Comparison of ENCODE assay signal across 23 cellular contexts in genomic region chr21:30689822-30690221, GRCh38. TPM values are rescaled to one million over a fixed set of nuclear protein-coding genes. Genes with fewer than 3 reads are reported as not detected.
DNase-seq lines count a peak whose midpoint lies in the region; TF ChIP-seq lines count a peak whose summit lies in the region.
"Had no signal": no experiment of that assay in that cellular context is flagged by ENCODE, and none has a peak within 500 bp of the region (broad histone marks: within the 10 kb centered on the region; RNA-seq: fewer than 3 reads in every experiment).

No MANE protein-coding gene starts in this region.

- TF ChIP-seq CTCF in chondrocyte (IDR thresholded peaks at IDR 0.05) = no peak

- H3K36me3 ChIP-seq in H7 (replicated peaks; ENCODE audit: control insufficient read depth, insufficient read depth, low read length) (no peaks in the 10 kb centered on the region), mesendoderm (ENCODE audit: control insufficient read depth, insufficient read depth, low read length) (no peaks in the 10 kb centered on the region)
- H3K36me3 ChIP-seq: BE2C; BLaER1 treated with 17β-estradiol and CSF1 and Interleukin-3, amounts not matched to agents 10 nM and 100 nM had no signal

- no peak overlapping the region for H3K27ac Mint-ChIP-seq in chondrocyte (ENCODE audit: unreplicated experiment)
- no peak overlapping the region for H3K27ac Mint-ChIP-seq in activated T-cell treated with anti-CD3 and anti-CD28 coated beads, Interleukin-2, amount 50 U/mL, for 24 hours
- H3K27ac Mint-ChIP-seq in activated CD4-positive, alpha-beta memory T cell treated with anti-CD3 and anti-CD28 coated beads for 36 hours = no peak overlapping the region
- H3K27ac Mint-ChIP-seq: CD14-positive monocyte; CD4-positive, alpha-beta T cell; CD8-positive, alpha-beta memory T cell; H9 had no signal

- no peaks in the 10 kb centered on the region for H3K27me3 ChIP-seq in H7 (ENCODE audit: control insufficient read depth, insufficient read depth, low read length)
- H3K27me3 ChIP-seq in mesendoderm (ENCODE audit: insufficient read depth, low read length, poor library complexity) = no peaks in the 10 kb centered on the region
- H3K27me3 ChIP-seq: BE2C; BLaER1 treated with 17β-estradiol and CSF1 and Interleukin-3, amounts not matched to agents 10 nM and 100 nM had no signal

- H3K79me1 ChIP-seq in mesendoderm (ENCODE audit: low read length) = no peaks in the 10 kb centered on the region

- peaks cover 15% of the 10 kb centered on the region for H3K9me3 Mint-ChIP-seq in chondrocyte (ENCODE audit: low read depth)
- no peaks in the 10 kb centered on the region for H3K9me3 Mint-ChIP-seq in activated T-cell treated with anti-CD3 and anti-CD28 coated beads, Interleukin-2, amount 50 U/mL, for 24 hours
- H3K9me3 Mint-ChIP-seq in activated CD4-positive, alpha-beta memory T cell treated with anti-CD3 and anti-CD28 coated beads for 36 hours = no peaks in the 10 kb centered on the region
- H3K9me3 Mint-ChIP-seq: CD4-positive, alpha-beta T cell had no signal

- H3K4me3 ChIP-seq in H7 (ENCODE audit: insufficient read depth, low read depth, low read length) (no peak overlapping the region), mesendoderm (ENCODE audit: low read length) (no peak overlapping the region)
- H3K4me3 ChIP-seq: A549; BLaER1 treated with 17β-estradiol and CSF1 and Interleukin-3, amounts not matched to agents 10 nM and 100 nM; GM12878 had no signal

- H3K18ac ChIP-seq in mesendoderm (ENCODE audit: low read length) = no peak overlapping the region

- H4K5ac ChIP-seq in mesendoderm (ENCODE audit: low read length) = no peak overlapping the region

- H2AK5ac ChIP-seq in mesendoderm (ENCODE audit: low read length) = no peak overlapping the region

- no peaks in the 10 kb centered on the region for H3K36me3 Mint-ChIP-seq in chondrocyte (ENCODE audit: low read depth)
- no peaks in the 10 kb centered on the region for H3K36me3 Mint-ChIP-seq in activated T-cell treated with anti-CD3 and anti-CD28 coated beads, Interleukin-2, amount 50 U/mL, for 24 hours (ENCODE audit: low read depth)
- no peaks in the 10 kb centered on the region for H3K36me3 Mint-ChIP-seq in activated CD4-positive, alpha-beta memory T cell treated with anti-CD3 and anti-CD28 coated beads for 36 hours
- H3K36me3 Mint-ChIP-seq: CD14-positive monocyte; CD8-positive, alpha-beta memory T cell had no signal

- H3K4me2 ChIP-seq in mesendoderm (ENCODE audit: low read length) = no peak overlapping the region
- H3K4me2 ChIP-seq: A549; BLaER1 treated with 17β-estradiol and CSF1 and Interleukin-3, amounts not matched to agents 10 nM and 100 nM had no signal

- H3K9ac ChIP-seq in mesendoderm (ENCODE audit: low read length) = no peak overlapping the region
- H3K9ac ChIP-seq: BLaER1 treated with 17β-estradiol and CSF1 and Interleukin-3, amounts not matched to agents 10 nM and 100 nM had no signal

- no peak overlapping the region for H3K4me3 Mint-ChIP-seq in chondrocyte (ENCODE audit: unreplicated experiment)
- no peak overlapping the region for H3K4me3 Mint-ChIP-seq in activated T-cell treated with anti-CD3 and anti-CD28 coated beads, Interleukin-2, amount 50 U/mL, for 24 hours
- H3K4me3 Mint-ChIP-seq in activated CD4-positive, alpha-beta memory T cell treated with anti-CD3 and anti-CD28 coated beads for 36 hours = no peak overlapping the region
- H3K4me3 Mint-ChIP-seq: CD14-positive monocyte; CD4-positive, alpha-beta T cell; CD8-positive, alpha-beta memory T cell; H9 had no signal

- H3K4me1 ChIP-seq in mesendoderm (ENCODE audit: control insufficient read depth, low read depth, low read length) = no peaks in the 10 kb centered on the region
- H3K4me1 ChIP-seq: A549; BE2C; BLaER1 treated with 17β-estradiol and CSF1 and Interleukin-3, amounts not matched to agents 10 nM and 100 nM had no signal

- intact Hi-C loops in activated CD4-positive, alpha-beta memory T cell treated with anti-CD3 and anti-CD28 coated beads for 36 hours (cut with micrococcal nuclease) = no loop called here

- POLR2A ChIA-PET in activated CD4-positive, alpha-beta memory T cell treated with anti-CD3 and anti-CD28 coated beads for 36 hours (lab: Charles Lee) = no interaction called here

- H3K4ac ChIP-seq in mesendoderm (ENCODE audit: low read depth, low read length) = no peak overlapping the region

- CTCF ChIA-PET in activated CD4-positive, alpha-beta memory T cell treated with anti-CD3 and anti-CD28 coated beads for 36 hours (lab: Charles Lee) = no interaction called here

- H3K27ac ChIP-seq in mesendoderm (ENCODE audit: low read depth, low read length) = no peak overlapping the region
- H3K27ac ChIP-seq: A549; BLaER1 treated with 17β-estradiol and CSF1 and Interleukin-3, amounts not matched to agents 10 nM and 100 nM had no signal

- H2BK5ac ChIP-seq in mesendoderm (ENCODE audit: low read length) = no peak overlapping the region

- no CpG with 5 or more reads among the region's 7 CpGs for whole genome bisulfite sequencing in mesendoderm (ENCODE audit: extremely low coverage, insufficient coverage, low lambda C conversion rate)

- no peaks in the 10 kb centered on the region for H3K27me3 Mint-ChIP-seq in chondrocyte (ENCODE audit: low read depth)
- peaks cover 2% of the 10 kb centered on the region for H3K27me3 Mint-ChIP-seq in activated T-cell treated with anti-CD3 and anti-CD28 coated beads, Interleukin-2, amount 50 U/mL, for 24 hours
- H3K27me3 Mint-ChIP-seq in activated CD4-positive, alpha-beta memory T cell treated with anti-CD3 and anti-CD28 coated beads for 36 hours = no peaks in the 10 kb centered on the region
- H3K27me3 Mint-ChIP-seq: CD4-positive, alpha-beta T cell; CD8-positive, alpha-beta memory T cell had no signal

- H3K23ac ChIP-seq in mesendoderm (ENCODE audit: low read length) = no peak overlapping the region

- H4K8ac ChIP-seq in mesendoderm (ENCODE audit: low read depth, low read length) = no peak overlapping the region

- no peak overlapping the region for H2BK15ac ChIP-seq in mesendoderm (replicated peaks; ENCODE audit: low read depth)

- H3K4me1 Mint-ChIP-seq in chondrocyte (ENCODE audit: low read depth) = no peaks in the 10 kb centered on the region
- H3K4me1 Mint-ChIP-seq in activated T-cell treated with anti-CD3 and anti-CD28 coated beads, Interleukin-2, amount 50 U/mL, for 24 hours (ENCODE audit: low read depth) = no peaks in the 10 kb centered on the region
- H3K4me1 Mint-ChIP-seq in activated CD4-positive, alpha-beta memory T cell treated with anti-CD3 and anti-CD28 coated beads for 36 hours (ENCODE audit: low read depth) = no peaks in the 10 kb centered on the region
- H3K4me1 Mint-ChIP-seq: CD14-positive monocyte; CD8-positive, alpha-beta memory T cell had no signal

- DNase-seq in H7 (peak; percentile 1), chondrocyte (ENCODE audit: low spot score) (peak; percentile 35), mesendoderm (peak; percentile 2)
- no peak for DNase-seq in activated T-cell treated with anti-CD3 and anti-CD28 coated beads, Interleukin-2, amount 50 U/mL, for 24 hours
- no peak for DNase-seq in activated CD4-positive, alpha-beta memory T cell treated with anti-CD3 and anti-CD28 coated beads for 36 hours
- DNase-seq in activated T-cell treated with anti-CD3 and anti-CD28 coated beads, Interleukin-2, amount 50 U/mL, for 1 hour = no peak
- DNase-seq in activated CD4-positive, CD25-positive, alpha-beta regulatory T cell (lab: John Stamatoyannopoulos, UW) = no peak
- DNase-seq: 8988T; ACHN; AML-193; BE2C; CD4-positive, alpha-beta T cell; CD8-positive, alpha-beta memory T cell; DMS 273 treated with DMSO at 0.1 percent for 48 hours; DMS79; EL; GDM1; GOT3; H9 had no signal

- H3K79me2 ChIP-seq in mesendoderm (ENCODE audit: control insufficient read depth, insufficient read depth, low read length) = no peaks in the 10 kb centered on the region

- no peak overlapping the region for H3K56ac ChIP-seq in mesendoderm (ENCODE audit: low read length)

- H2BK120ac ChIP-seq in mesendoderm (ENCODE audit: low read depth, low read length) = no peak overlapping the region

RNA-seq across cellular contexts. Expression of gene KRTAP21-3, which starts 28.8 kb away (rescaled TPM):
- total RNA-seq in H7 (2014; rRNA removed; shearing (Covaris generic)) = not detected in 2 replicates
- not detected in 3 replicates for total RNA-seq in chondrocyte
- polyA plus RNA-seq in mesendoderm (2013, experiment 1 of 2) = not detected
- not detected for polyA plus RNA-seq in mesendoderm (2013, experiment 2 of 2)
- not detected for total RNA-seq in activated CD4-positive, alpha-beta memory T cell treated with anti-CD3 and anti-CD28 coated beads for 36 hours
- total RNA-seq: CD4-positive, alpha-beta T cell; CD8-positive, alpha-beta memory T cell; GM12878; H9 had no signal
- polyA plus RNA-seq: A549; CD14-positive monocyte; CD8-positive, alpha-beta memory T cell; GM12878 had no signal

RNA-seq across cellular contexts. Expression of gene KRTAP20-3, which starts 47.2 kb away (rescaled TPM):
- not detected in 2 replicates for total RNA-seq in H7 (2014; rRNA removed; shearing (Covaris generic))
- total RNA-seq in chondrocyte = not detected in 3 replicates
- not detected for polyA plus RNA-seq in mesendoderm (2013, experiment 1 of 2)
- polyA plus RNA-seq in mesendoderm (2013, experiment 2 of 2) = not detected
- total RNA-seq in activated CD4-positive, alpha-beta memory T cell treated with anti-CD3 and anti-CD28 coated beads for 36 hours = not detected
- total RNA-seq: CD4-positive, alpha-beta T cell; CD8-positive, alpha-beta memory T cell; GM12878; H9 had no signal
- polyA plus RNA-seq: A549; CD14-positive monocyte; CD8-positive, alpha-beta memory T cell; GM12878 had no signal

RNA-seq across cellular contexts. Expression of gene KRTAP20-2, which starts 54.8 kb away (rescaled TPM):
- total RNA-seq in H7 (2014; rRNA removed; shearing (Covaris generic)) = not detected in 2 replicates
- total RNA-seq in chondrocyte = not detected in 3 replicates
- polyA plus RNA-seq in mesendoderm (2013, experiment 1 of 2) = not detected
- polyA plus RNA-seq in mesendoderm (2013, experiment 2 of 2) = not detected
- not detected for total RNA-seq in activated CD4-positive, alpha-beta memory T cell treated with anti-CD3 and anti-CD28 coated beads for 36 hours
- total RNA-seq: CD4-positive, alpha-beta T cell; CD8-positive, alpha-beta memory T cell; GM12878; H9 had no signal
- polyA plus RNA-seq: A549; CD14-positive monocyte; CD8-positive, alpha-beta memory T cell; GM12878 had no signal

RNA-seq across cellular contexts. Expression of gene KRTAP21-2, which starts 57.2 kb away (rescaled TPM):
- total RNA-seq in H7 (2014; rRNA removed; shearing (Covaris generic)) = not detected in 2 replicates
- not detected in 3 replicates for total RNA-seq in chondrocyte
- polyA plus RNA-seq in mesendoderm (2013, experiment 1 of 2) = not detected
- not detected for polyA plus RNA-seq in mesendoderm (2013, experiment 2 of 2)
- total RNA-seq in activated CD4-positive, alpha-beta memory T cell treated with anti-CD3 and anti-CD28 coated beads for 36 hours = not detected
- total RNA-seq: CD4-positive, alpha-beta T cell; CD8-positive, alpha-beta memory T cell; GM12878; H9 had no signal
- polyA plus RNA-seq: A549; CD14-positive monocyte; CD8-positive, alpha-beta memory T cell; GM12878 had no signal

Comparison
In these comparisons a context has a peak if more than half of its experiments do, and no peak if none do; other contexts are left out.
1. DNase-seq: peak in H7 (single experiment), chondrocyte (single experiment) and mesendoderm (single experiment); none in activated T-cell treated with anti-CD3 and anti-CD28 coated beads, Interleukin-2, amount 50 U/mL, for 24 hours (single experiment), activated CD4-positive, alpha-beta memory T cell treated with anti-CD3 and anti-CD28 coated beads for 36 hours (single experiment), activated T-cell treated with anti-CD3 and anti-CD28 coated beads, Interleukin-2, amount 50 U/mL, for 1 hour (single experiment) and activated CD4-positive, CD25-positive, alpha-beta regulatory T cell (0 of 4).